In the genomic region with DNA sequence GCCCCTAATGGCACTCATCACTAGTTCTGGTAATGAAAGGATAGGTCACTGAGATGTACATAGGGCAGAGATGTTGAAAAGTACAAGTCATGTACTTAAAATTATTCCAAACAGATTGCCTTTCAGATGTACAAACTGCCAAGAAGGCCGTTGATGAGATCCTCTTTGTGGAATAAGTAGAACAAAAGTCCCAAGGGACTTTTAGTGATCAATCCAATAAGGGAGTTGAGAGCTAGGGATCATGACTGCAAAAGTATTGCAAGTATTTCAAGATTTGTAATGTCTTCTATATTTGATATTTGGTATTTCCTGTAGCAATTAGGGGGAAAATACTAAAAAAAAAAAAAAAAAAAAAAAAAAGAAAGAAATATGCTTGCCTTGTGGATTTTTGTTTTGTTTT, we compare ENCODE assay signal across 20 cellular contexts.
"Had no signal": no experiment of that assay in that cellular context is flagged by ENCODE, and none has a peak within 500 bp of the region (broad histone marks: within the 10 kb centered on the region; RNA-seq: fewer than 3 reads in every experiment).

No MANE protein-coding gene starts in this region.

- H3K27me3 Mint-ChIP-seq: naive thymus-derived CD8-positive, alpha-beta T cell had no signal

- H3K27ac Mint-ChIP-seq: naive thymus-derived CD8-positive, alpha-beta T cell had no signal

- H3K9me3 ChIP-seq: heart right ventricle, mucosa of descending colon, neutrophil, sigmoid colon, stomach, thoracic aorta, transverse colon had no signal

- H3K9me3 Mint-ChIP-seq: naive thymus-derived CD8-positive, alpha-beta T cell had no signal

- ATAC-seq: heart right ventricle; mucosa of descending colon; naive thymus-derived CD8-positive, alpha-beta T cell had no signal

- H3K27ac ChIP-seq: heart right ventricle, neutrophil, sigmoid colon, skin epidermis, stomach, thoracic aorta, transverse colon had no signal

- H3K4me1 Mint-ChIP-seq: naive thymus-derived CD8-positive, alpha-beta T cell had no signal

- H3K36me3 ChIP-seq: transverse colon had no signal

- H3K4me3 Mint-ChIP-seq: naive thymus-derived CD8-positive, alpha-beta T cell had no signal

- H3K4me3 ChIP-seq: dorsolateral prefrontal cortex, heart right ventricle, mucosa of descending colon, sigmoid colon, skin epidermis, stomach, thoracic aorta, transverse colon had no signal

- DNase-seq: cortex of kidney; dorsolateral prefrontal cortex; effector CD8-positive, alpha-beta T cell; foreskin melanocyte; heart right ventricle; hypothalamus; kidney glomerular epithelial cell; mammary epithelial cell; mucosa of descending colon; naive thymus-derived CD8-positive, alpha-beta T cell; posterior cingulate gyrus; sigmoid colon; stimulated activated CD4-positive, alpha-beta T cell treated with anti-CD3 and anti-CD28 coated beads, Interleukin-12 subunit alpha, Interleukin-12 subunit beta, amount 100 ng/mL, for 4 hours; stimulated activated naive CD4-positive, alpha-beta T cell; stomach; substantia nigra; transverse colon had no signal

- H3K4me1 ChIP-seq: heart right ventricle, sigmoid colon, stomach, transverse colon had no signal

- H3K27me3 ChIP-seq: dorsolateral prefrontal cortex, heart right ventricle, neutrophil, sigmoid colon, stomach, transverse colon had no signal
